25 cellular contexts compared by ENCODE assay signal in the genomic region with DNA sequence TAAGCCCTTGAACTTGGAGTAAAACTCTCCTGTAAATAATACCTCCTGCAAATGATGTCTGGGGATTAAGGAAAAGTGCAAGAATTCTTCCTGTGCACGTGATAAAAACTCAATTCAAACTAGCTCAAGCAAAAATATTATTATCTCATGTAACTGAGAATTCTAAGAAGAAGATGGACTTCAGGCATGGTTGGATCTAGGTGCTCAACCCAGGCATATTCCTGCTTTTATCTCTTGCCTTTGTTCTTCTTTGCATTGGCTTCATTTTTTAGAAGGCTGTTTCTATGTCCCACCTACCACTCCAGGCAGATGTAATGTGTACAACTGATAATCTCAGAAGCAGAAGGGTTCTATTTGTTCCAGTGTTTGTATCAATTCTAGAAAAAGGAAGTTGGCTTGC.
"Had no signal": no experiment of that assay in that cellular context is flagged by ENCODE, and none has a peak within 500 bp of the region (broad histone marks: within the 10 kb centered on the region; RNA-seq: fewer than 3 reads in every experiment).

No MANE protein-coding gene starts in this region.

- H3K9me3 ChIP-seq: colonic mucosa, esophagus muscularis mucosa, esophagus squamous epithelium, gastrocnemius medialis, gastroesophageal sphincter, heart left ventricle, heart right ventricle had no signal

- ATAC-seq: effector memory CD8-positive, alpha-beta T cell; esophagus mucosa; foreskin keratinocyte; gastrocnemius medialis; gastroesophageal sphincter; heart left ventricle; heart right ventricle had no signal

- H3K36me3 ChIP-seq: colonic mucosa, esophagus muscularis mucosa, esophagus squamous epithelium, gastrocnemius medialis, gastroesophageal sphincter, heart left ventricle, heart right ventricle had no signal

- FAIRE-seq: colon, endometrium, endothelial cell of umbilical vein, frontal cortex had no signal

- H3K4me1 ChIP-seq: colonic mucosa, gastrocnemius medialis had no signal

- H3K27me3 ChIP-seq: colonic mucosa, gastroesophageal sphincter had no signal

- H3K27ac ChIP-seq: colonic mucosa, coronary artery, dorsolateral prefrontal cortex, epithelial cell of prostate, esophagus muscularis mucosa, esophagus squamous epithelium, foreskin keratinocyte, gastrocnemius medialis, gastroesophageal sphincter, heart right ventricle had no signal

- H3K4me3 ChIP-seq: colonic mucosa, coronary artery, dorsolateral prefrontal cortex, esophagus muscularis mucosa, esophagus squamous epithelium, gastrocnemius medialis, gastroesophageal sphincter, heart left ventricle, heart right ventricle had no signal

- DNase-seq: colonic mucosa; cortex of kidney; dermis blood vessel endothelial cell; effector CD4-positive, alpha-beta T cell; effector CD8-positive, alpha-beta T cell; effector memory CD4-positive, alpha-beta T cell; effector memory CD8-positive, alpha-beta T cell; erythroblast; esophagus squamous epithelium; foreskin fibroblast; foreskin keratinocyte; gastrocnemius medialis; glutamatergic neuron; heart left ventricle; heart right ventricle had no signal
